8 cellular contexts compared by ENCODE assay signal in genomic region chr6:159729598-159729997, GRCh38. TPM values are rescaled to one million over a fixed set of nuclear protein-coding genes. Genes with fewer than 3 reads are reported as not detected.
DNase-seq lines count a peak whose midpoint lies in the region; ATAC-seq lines count a peak whose summit lies in the region.

No MANE protein-coding gene starts in this region.

- no peaks in the 10 kb centered on the region for H3K9me3 ChIP-seq in right cardiac atrium (ENCODE audit: control insufficient read depth, low read length)

- no peak for ATAC-seq in right cardiac atrium
- no peak for ATAC-seq in HG03439 (IDR thresholded peaks at IDR 0.05; ENCODE audit: unreplicated experiment)

- DNase-seq in right cardiac atrium (no peak), cardiac septum (ENCODE audit: low spot score) (no peak), RPMI7951 (ENCODE audit: low read depth) (peak; percentile 15), fibroblast of gingiva (ENCODE audit: low read depth) (peak; percentile 16), AG08396 (ENCODE audit: low spot score) (no peak), SHP77 treated with DMSO at 0.1 percent for 48 hours (lab: John Stamatoyannopoulos, UW) (no peak)

- WGBS in right cardiac atrium: 26% methylated on average over 4 of the region's 4 CpGs

- H3K4me3 ChIP-seq in right cardiac atrium (ENCODE audit: low read length) (peak overlapping the region; percentile 4), skin epidermis (peak overlapping the region in 5 of 7 experiments; percentile 11 to 99 (median 97))

- H3K27me3 ChIP-seq in right cardiac atrium (ENCODE audit: control insufficient read depth, insufficient read depth): no peaks in the 10 kb centered on the region

- H3K27ac ChIP-seq in right cardiac atrium (ENCODE audit: low read length) (no peak overlapping the region), skin epidermis (peak overlapping the region in 8 of 21 experiments; percentile 13 to 99 (median 50))

- intact Hi-C loops in right cardiac atrium (cut with DNase I) (loop anchor here in 3 of 4 donors (5.0 kb wide), 2 partner anchors 37 to 58 kb away; partner anchors contain the start of genes SOD2 (in 3 of the 3) and TCP1 (in 1 of the 3)), cardiac septum (cut with DNase I) (loop anchor here (10.0 kb wide), 1 partner anchor 235 kb away; the partner anchor contains the start of gene IGF2R)

- peaks cover 5% of the 10 kb centered on the region for H3K4me1 ChIP-seq in right cardiac atrium (ENCODE audit: control insufficient read depth, insufficient read depth, low read length)

RNA-seq across cellular contexts. Expression of gene WTAP, which starts 2.3 kb away (rescaled TPM):
- total RNA-seq in right cardiac atrium: 10 to 100 TPM; 52.0 to 61.0 (median 56.5) TPM
- 46.1 TPM for polyA plus RNA-seq in right cardiac atrium
- total RNA-seq in cardiac septum: 49.4 TPM
- total RNA-seq in RPMI7951 (2014; rRNA removed; shearing (Covaris generic)): 92.3 and 93.5 TPM in 2 replicates

RNA-seq across cellular contexts. Expression of gene ACAT2, which starts 32.2 kb away (rescaled TPM):
- total RNA-seq in right cardiac atrium: 1 to 10 TPM; 4.7 to 7.9 (median 5.1) TPM
- polyA plus RNA-seq in right cardiac atrium: 6.0 TPM
- 8.7 TPM for total RNA-seq in cardiac septum
- 58.4 and 69.2 TPM in 2 replicates for total RNA-seq in RPMI7951 (2014; rRNA removed; shearing (Covaris generic))

RNA-seq across cellular contexts. Expression of gene SOD2, which starts 36.6 kb away (rescaled TPM):
- total RNA-seq in right cardiac atrium (100 to 1,000 TPM; 542 to 606 (median 589) TPM), cardiac septum (666 TPM)
- polyA plus RNA-seq in right cardiac atrium: 341 TPM
- total RNA-seq in RPMI7951 (2014; rRNA removed; shearing (Covaris generic)): 59.8 and 79.5 TPM in 2 replicates

RNA-seq across cellular contexts. Expression of gene TCP1, which starts 59.8 kb away (rescaled TPM):
- total RNA-seq in right cardiac atrium (100 to 1,000 TPM; 134 to 161 (median 145) TPM), cardiac septum (130 TPM)
- 123 TPM for polyA plus RNA-seq in right cardiac atrium
- total RNA-seq in RPMI7951 (2014; rRNA removed; shearing (Covaris generic)): 347 and 421 TPM in 2 replicates

Comparison
In these comparisons a context has a peak if more than half of its experiments do, and no peak if none do; other contexts are left out.
1. DNase-seq: peak in RPMI7951 (single experiment) and fibroblast of gingiva (single experiment); none in right cardiac atrium (0 of 3), cardiac septum (single experiment), AG08396 (single experiment) and SHP77 treated with DMSO at 0.1 percent for 48 hours (single experiment).